13 cellular contexts compared by ENCODE assay signal in the genomic region with DNA sequence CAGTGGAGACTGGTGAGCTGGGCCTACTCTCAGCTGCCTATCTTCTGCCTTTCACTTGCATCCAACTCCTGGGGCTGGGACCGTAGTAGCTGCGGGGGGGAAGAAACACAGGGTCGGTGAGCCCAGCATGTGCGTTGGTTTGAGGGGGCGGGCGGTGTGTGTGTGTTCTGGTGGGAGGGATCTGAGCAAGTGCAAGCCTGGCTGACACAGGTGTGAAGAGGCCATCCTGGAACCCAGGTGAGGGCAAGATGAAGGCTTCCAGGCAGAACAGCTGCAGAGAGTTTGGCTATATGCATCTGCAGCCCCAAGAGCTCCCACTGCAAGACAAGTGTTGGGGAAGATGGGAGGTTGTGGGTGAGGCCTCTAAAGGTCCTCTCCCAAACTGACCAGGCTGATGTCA. TPM values are rescaled to one million over a fixed set of nuclear protein-coding genes. Genes with fewer than 3 reads are reported as not detected.
DNase-seq lines count a peak whose midpoint lies in the region; ATAC-seq lines count a peak whose summit lies in the region.
"Had no signal": no experiment of that assay in that cellular context is flagged by ENCODE, and none has a peak within 500 bp of the region (broad histone marks: within the 10 kb centered on the region; RNA-seq: fewer than 3 reads in every experiment).

No MANE protein-coding gene starts in this region.

- intact Hi-C loops in sciatic nerve (cut with DNase I) = no loop called here

- DNase-seq in activated effector memory CD4-positive, alpha-beta T cell treated with anti-CD3 and anti-CD28 coated beads, Interleukin-2, amount 50 U/mL, for 16 hours = peak; percentile 22
- DNase-seq in activated effector memory CD4-positive, alpha-beta T cell treated with Interleukin-2 at 50 U/mL for 16 hours = no peak
- peak; percentile 79 for DNase-seq in mesenteric fat pad (ENCODE audit: low spot score)
- peak; percentile 59 for DNase-seq in sciatic nerve (ENCODE audit: low spot score)
- no peak for DNase-seq in putamen (ENCODE audit: low spot score)
- no peak for DNase-seq in NCI-H1048 (lab: John Stamatoyannopoulos, UW)
- DNase-seq: Caco-2; CD4-positive, CD25-positive, alpha-beta regulatory T cell; CD8-positive, alpha-beta T cell; DMS153; DND-41; GOT3; HFFc6 had no signal

- no peak for ATAC-seq in sciatic nerve
- ATAC-seq: CD8-positive, alpha-beta T cell had no signal

RNA-seq across cellular contexts. Expression of gene MOCS1, which starts 30.6 kb away (rescaled TPM):
- total RNA-seq in mesenteric fat pad (70.0 TPM), sciatic nerve (37.3 TPM)

Comparison
In these comparisons a context has a peak if more than half of its experiments do, and no peak if none do; other contexts are left out.
1. DNase-seq: peak in activated effector memory CD4-positive, alpha-beta T cell treated with anti-CD3 and anti-CD28 coated beads, Interleukin-2, amount 50 U/mL, for 16 hours (single experiment), mesenteric fat pad (single experiment) and sciatic nerve (single experiment); none in activated effector memory CD4-positive, alpha-beta T cell treated with Interleukin-2 at 50 U/mL for 16 hours (single experiment), putamen (single experiment) and NCI-H1048 (single experiment).